23 cellular contexts compared by ENCODE assay signal in the genomic region with DNA sequence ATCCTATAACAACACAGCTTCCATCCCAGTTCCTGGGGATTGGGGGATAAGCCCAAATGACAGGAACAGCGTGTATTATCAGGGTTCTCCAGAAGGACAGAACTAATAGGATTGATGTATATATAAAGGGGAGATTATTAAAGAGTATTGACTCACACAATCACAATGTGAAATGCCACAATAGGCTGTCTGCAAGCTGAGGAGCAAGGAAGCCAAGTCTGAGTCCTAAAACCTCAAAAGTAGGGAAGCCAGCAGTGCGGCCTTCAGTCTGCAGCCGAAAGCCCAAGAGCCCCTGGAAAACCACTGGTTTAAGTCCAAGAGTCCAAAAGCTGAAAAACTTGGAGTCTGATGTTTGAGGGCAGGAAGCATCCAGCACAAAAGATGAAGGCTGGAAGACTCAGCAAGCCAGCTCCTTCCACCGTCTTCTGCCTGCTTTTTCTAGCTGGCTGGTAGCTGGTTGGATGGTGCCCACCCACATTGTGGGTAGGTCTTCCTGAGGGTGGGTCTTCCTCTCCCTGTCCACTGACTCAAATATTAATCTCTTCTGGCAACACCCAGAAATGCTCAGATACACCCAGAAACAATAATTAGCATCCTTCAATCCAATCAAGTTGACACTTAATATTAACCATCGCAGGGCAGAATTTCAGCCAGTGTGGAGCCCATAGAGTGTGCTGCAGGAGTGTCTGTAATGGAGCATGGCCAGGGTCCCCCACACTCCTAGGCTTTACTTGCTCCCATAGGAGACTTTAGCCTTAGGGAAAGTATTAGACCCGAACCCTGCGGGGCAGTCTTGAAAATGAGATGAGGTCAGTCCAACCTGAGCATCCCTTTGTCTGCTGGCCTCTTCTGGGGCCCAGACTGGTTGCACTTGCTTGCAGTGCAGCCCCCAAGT.
"Had no signal": no experiment of that assay in that cellular context is flagged by ENCODE, and none has a peak within 500 bp of the region (broad histone marks: within the 10 kb centered on the region; RNA-seq: fewer than 3 reads in every experiment).

No MANE protein-coding gene starts in this region.

- H3K4me1 Mint-ChIP-seq: mesothelial cell of epicardium; naive B cell; stimulated activated memory B cell treated with anti-CD40 and anti-IgM and Interleukin-4, amounts not matched to agents 10 μg/mL and 1 μg/mL and 100 μg/mL, for 72 hours had no signal

- H3K9me3 ChIP-seq: mucosa of descending colon, prostate gland, right atrium auricular region, spleen, suprapubic skin, transverse colon, upper lobe of right lung, uterus had no signal

- H3K36me3 ChIP-seq: prostate gland, right atrium auricular region, spleen, suprapubic skin, transverse colon, upper lobe of right lung, uterus had no signal

- H3K27me3 ChIP-seq: right atrium auricular region, transverse colon, uterus had no signal

- H3K4me1 ChIP-seq: prostate gland, right atrium auricular region, spleen, suprapubic skin, transverse colon, upper lobe of right lung, uterus had no signal

- H3K36me3 Mint-ChIP-seq: mesothelial cell of epicardium; naive B cell; natural killer cell treated with Interleukin-12 subunit alpha and Interleukin-12 subunit beta and Interleukin-15 and Interleukin-18, amount 100 ng/mL, for 72 hours; stimulated activated memory B cell treated with anti-CD40 and anti-IgM and Interleukin-4, amounts not matched to agents 10 μg/mL and 1 μg/mL and 100 μg/mL, for 72 hours had no signal

- H3K27ac Mint-ChIP-seq: effector memory CD8-positive, alpha-beta T cell; mesothelial cell of epicardium; natural killer cell treated with Interleukin-12 subunit alpha and Interleukin-12 subunit beta and Interleukin-15 and Interleukin-18, amount 100 ng/mL, for 72 hours; stimulated activated memory B cell treated with anti-CD40 and anti-IgM and Interleukin-4, amounts not matched to agents 10 μg/mL and 1 μg/mL and 100 μg/mL, for 72 hours; stimulated activated naive CD8-positive, alpha-beta T cell treated with anti-CD3 and anti-CD28 coated beads, Interleukin-15, Interleukin-2, amounts not matched to agents 100 ng/mL and 50 ng/mL, for 24 hours had no signal

- ATAC-seq: effector memory CD8-positive, alpha-beta T cell had no signal

- FAIRE-seq: endometrium, frontal cortex, kidney had no signal

- H3K9me3 Mint-ChIP-seq: effector memory CD8-positive, alpha-beta T cell; natural killer cell treated with Interleukin-12 subunit alpha and Interleukin-12 subunit beta and Interleukin-15 and Interleukin-18, amount 100 ng/mL, for 72 hours; neural crest cell; stimulated activated memory B cell treated with anti-CD40 and anti-IgM and Interleukin-4, amounts not matched to agents 10 μg/mL and 1 μg/mL and 100 μg/mL, for 72 hours; stimulated activated naive CD8-positive, alpha-beta T cell treated with anti-CD3 and anti-CD28 coated beads, Interleukin-15, Interleukin-2, amounts not matched to agents 100 ng/mL and 50 ng/mL, for 24 hours had no signal

- H3K27ac ChIP-seq: prostate gland, right atrium auricular region, spleen, suprapubic skin, transverse colon, upper lobe of right lung, uterus had no signal

- H3K4me3 Mint-ChIP-seq: effector memory CD8-positive, alpha-beta T cell; mesothelial cell of epicardium; natural killer cell treated with Interleukin-12 subunit alpha and Interleukin-12 subunit beta and Interleukin-15 and Interleukin-18, amount 100 ng/mL, for 72 hours; neural crest cell; stimulated activated memory B cell treated with anti-CD40 and anti-IgM and Interleukin-4, amounts not matched to agents 10 μg/mL and 1 μg/mL and 100 μg/mL, for 72 hours; stimulated activated naive CD8-positive, alpha-beta T cell treated with anti-CD3 and anti-CD28 coated beads, Interleukin-15, Interleukin-2, amounts not matched to agents 100 ng/mL and 50 ng/mL, for 24 hours had no signal

- DNase-seq: cortex of kidney; effector memory CD8-positive, alpha-beta T cell; erythroblast; kidney; mesenchymal stem cell; naive B cell; spleen; stimulated activated CD4-positive, alpha-beta T cell treated with anti-CD3 and anti-CD28 coated beads, Interleukin-4, amount 100 ng/mL, for 4 hours; transverse colon; uterus had no signal

- H3K4me3 ChIP-seq: lung, mucosa of descending colon, prostate gland, right atrium auricular region, spleen, suprapubic skin, transverse colon, upper lobe of right lung, uterus had no signal
